In genomic region chr11:94521684-94522083, GRCh38 we compare ENCODE assay signal across 10 cellular contexts. TPM values are rescaled to one million over a fixed set of nuclear protein-coding genes. Genes with fewer than 3 reads are reported as not detected.
A peak's percentile ranks its signal among the peaks of the same experiment; 100 is the strongest.
DNase-seq lines count a peak whose midpoint lies in the region; ATAC-seq, FAIRE-seq and TF ChIP-seq lines count a peak whose summit lies in the region.
"Had no signal": no experiment of that assay in that cellular context is flagged by ENCODE, and none has a peak within 500 bp of the region (broad histone marks: within the 10 kb centered on the region; RNA-seq: fewer than 3 reads in every experiment).

No MANE protein-coding gene starts in this region.

- no peak for ATAC-seq in GM21381 (IDR thresholded peaks at IDR 0.05; ENCODE audit: unreplicated experiment)

- WGBS in small intestine, 3 donors: 29 to 66% (median 44%) methylated on average over 5 of the region's 5 CpGs

- H3K27me3 ChIP-seq in bronchial epithelial cell (ENCODE audit: control insufficient read depth, insufficient read depth, low read length) (no peaks in the 10 kb centered on the region), small intestine (ENCODE audit: control insufficient read depth in 2 of 2, insufficient read depth in 2 of 2, low read length in 2 of 2) (peaks cover 0 to 1% of the 10 kb centered on the region in 2 donors)

- DNase-seq in NCI-H146 (lab: John Stamatoyannopoulos, UW) (peak; percentile 17), NCI-H146 treated with DMSO at 0.1 percent for 48 hours (lab: John Stamatoyannopoulos, UW; ENCODE audit: unreplicated experiment) (no peak), HT-29 (ENCODE audit: low spot score) (peak; percentile 79), bronchial epithelial cell (ENCODE audit: low read depth) (no peak), small intestine (peak; percentile 56), 8988T (no peak)
- DNase-seq in activated effector memory CD4-positive, alpha-beta T cell treated with Interleukin-2 at 50 U/mL for 16 hours: no peak

- no peaks in the 10 kb centered on the region for H3K36me3 ChIP-seq in bronchial epithelial cell (ENCODE audit: control insufficient read depth, insufficient read depth, low read length)
- no peaks in the 10 kb centered on the region for H3K36me3 ChIP-seq in small intestine (ENCODE audit: control insufficient read depth in 2 of 2, insufficient read depth in 2 of 2, low read length in 2 of 2)

- no peaks in the 10 kb centered on the region for H3K4me1 ChIP-seq in small intestine (ENCODE audit: control insufficient read depth in 2 of 2, insufficient read depth in 1 of 2, low read depth in 1 of 2, low read length in 1 of 2)

- TF ChIP-seq CTCF in bronchial epithelial cell (IDR thresholded peaks at IDR 0.05; ENCODE audit: insufficient read depth, low read length, severe bottlenecking): peak; percentile 50

- FAIRE-seq in bronchial epithelial cell (lab: Jason Lieb, UNC) (no peak), small intestine (lab: Jason Lieb, UNC) (no peak)
- FAIRE-seq: endometrium had no signal

- no peaks in the 10 kb centered on the region for H3K9me3 ChIP-seq in small intestine (ENCODE audit: control insufficient read depth, low read depth)

- no peak overlapping the region for H3K27ac ChIP-seq in small intestine (ENCODE audit: low read depth in 1 of 2, low read length in 1 of 2)

- no peak overlapping the region for H3K4me3 ChIP-seq in bronchial epithelial cell (ENCODE audit: low read depth, low read length)
- H3K4me3 ChIP-seq in small intestine (ENCODE audit: low read depth in 1 of 2, low read length in 2 of 2): no peak overlapping the region

RNA-seq across cellular contexts. Expression of gene C11orf97, which starts 9.4 kb away (rescaled TPM):
- total RNA-seq in HT-29 (2014; rRNA removed; shearing (Covaris generic)): not detected in 2 replicates
- not detected in 2 replicates for total RNA-seq in bronchial epithelial cell
- polyA plus RNA-seq in small intestine: under 1 TPM in 1 of 3 donors, not detected in 2; 0.09 TPM
- total RNA-seq: NCI-H460 had no signal

RNA-seq across cellular contexts. Expression of gene FUT4, which starts 22.0 kb away (rescaled TPM):
- 54.4 and 55.1 TPM in 2 replicates for total RNA-seq in HT-29 (2014; rRNA removed; shearing (Covaris generic))
- total RNA-seq in bronchial epithelial cell: 1.0 and 1.8 TPM in 2 replicates
- polyA plus RNA-seq in small intestine: 10 to 100 TPM in 1 of 3 donors, 1 to 10 TPM in 2; 6.0 to 15.9 (median 8.6) TPM

RNA-seq across cellular contexts. Expression of gene ANKRD49, which starts 27.9 kb away (rescaled TPM):
- total RNA-seq in HT-29 (2014; rRNA removed; shearing (Covaris generic)): 4.3 and 7.5 TPM in 2 replicates
- total RNA-seq in bronchial epithelial cell: 17.1 and 20.5 TPM in 2 replicates
- 10 to 100 TPM; 14.2 to 33.8 (median 23.3) TPM for polyA plus RNA-seq in small intestine

RNA-seq across cellular contexts. Expression of gene MRE11, which starts 28.0 kb away (rescaled TPM):
- 17.2 and 17.9 TPM in 2 replicates for total RNA-seq in HT-29 (2014; rRNA removed; shearing (Covaris generic))
- 4.9 and 9.7 TPM in 2 replicates for total RNA-seq in bronchial epithelial cell
- 1 to 10 TPM; 1.1 to 4.8 (median 2.9) TPM for polyA plus RNA-seq in small intestine

RNA-seq across cellular contexts. Expression of gene PIWIL4, which starts 45.5 kb away (rescaled TPM):
- 4.0 and 8.7 TPM in 2 replicates for total RNA-seq in HT-29 (2014; rRNA removed; shearing (Covaris generic))
- 0.38 and 0.79 TPM in 2 replicates for total RNA-seq in bronchial epithelial cell
- polyA plus RNA-seq in small intestine: 10 to 100 TPM in 2 of 3 donors, 1 to 10 TPM in 1; 8.0 to 23.5 (median 15.4) TPM

Comparison
In these comparisons a context has a peak if more than half of its experiments do, and no peak if none do; other contexts are left out.
1. DNase-seq: peak in NCI-H146 (single experiment), HT-29 (single experiment) and small intestine (single experiment); none in NCI-H146 treated with DMSO at 0.1 percent for 48 hours (single experiment), bronchial epithelial cell (single experiment), activated effector memory CD4-positive, alpha-beta T cell treated with Interleukin-2 at 50 U/mL for 16 hours (single experiment) and 8988T (single experiment).
2. RNA of gene FUT4, which starts 22.0 kb away (total RNA-seq): 54.4 to 55.1 TPM in HT-29; 1.0 to 1.8 TPM in bronchial epithelial cell; every median in the first group is over 10 times any median in the second.